ENCODE assay signal across 9 cellular contexts in the genomic region with DNA sequence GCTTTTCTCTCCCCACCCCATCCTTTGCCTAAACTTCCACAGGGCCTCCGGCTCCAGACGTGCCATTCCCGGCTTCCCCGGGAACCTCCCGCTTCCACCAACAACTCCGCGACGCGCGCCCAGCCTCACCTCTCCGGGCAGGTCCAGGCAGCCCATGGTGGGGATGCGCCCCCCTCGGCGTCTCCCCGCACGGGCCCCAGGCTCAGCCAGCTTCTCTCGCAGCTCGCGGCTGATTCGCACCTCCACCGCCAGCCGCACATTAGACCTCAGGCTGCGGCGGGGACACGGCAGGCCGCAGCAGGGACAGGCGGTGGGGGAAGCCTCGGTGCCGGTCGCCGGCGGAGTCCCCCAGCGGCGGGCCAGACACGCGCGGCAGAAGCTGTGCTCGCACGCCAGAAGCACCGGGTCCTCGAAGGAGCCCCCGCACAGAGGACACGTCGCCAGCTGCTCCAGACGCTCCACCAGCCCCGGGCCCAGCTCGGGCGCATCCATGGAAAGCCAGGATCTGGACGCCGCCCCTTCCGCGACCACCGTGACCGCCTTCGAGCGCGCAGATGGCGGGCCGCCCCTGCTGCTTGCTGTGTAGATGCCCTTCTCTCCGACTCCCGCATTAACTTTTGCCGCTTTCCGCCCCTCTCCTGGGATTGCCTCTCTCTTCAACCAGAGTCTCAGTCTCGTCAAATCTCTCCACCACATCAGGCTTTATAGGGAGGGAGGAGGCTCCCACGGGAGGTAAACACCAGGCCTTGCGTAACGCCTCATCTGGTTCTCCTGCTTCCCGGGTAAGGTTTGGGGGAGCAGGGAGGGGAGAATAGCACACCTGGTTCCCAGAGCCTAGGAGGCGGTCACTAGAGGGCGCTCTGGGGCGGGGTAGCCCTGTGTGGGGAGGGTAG. TPM values are rescaled to one million over a fixed set of nuclear protein-coding genes. Genes with fewer than 3 reads are reported as not detected.
A peak's percentile ranks its signal among the peaks of the same experiment; 100 is the strongest.
DNase-seq lines count a peak whose midpoint lies in the region; ATAC-seq, FAIRE-seq and TF ChIP-seq lines count a peak whose summit lies in the region.
"Had no signal": no experiment of that assay in that cellular context is flagged by ENCODE, and none has a peak within 500 bp of the region (broad histone marks: within the 10 kb centered on the region; RNA-seq: fewer than 3 reads in every experiment).

A gene with protein sequence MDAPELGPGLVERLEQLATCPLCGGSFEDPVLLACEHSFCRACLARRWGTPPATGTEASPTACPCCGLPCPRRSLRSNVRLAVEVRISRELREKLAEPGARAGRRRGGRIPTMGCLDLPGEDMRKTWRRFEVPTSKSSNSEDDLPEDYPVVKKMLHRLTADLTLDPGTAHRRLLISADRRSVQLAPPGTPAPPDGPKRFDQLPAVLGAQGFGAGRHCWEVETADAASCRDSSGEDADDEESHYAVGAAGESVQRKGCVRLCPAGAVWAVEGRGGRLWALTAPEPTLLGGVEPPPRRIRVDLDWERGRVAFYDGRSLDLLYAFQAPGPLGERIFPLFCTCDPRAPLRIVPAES (minus strand): TSS at position 676 of the 893 bp plus-strand sequence. CDS start 184 bp downstream, at position 492.

- 0 out of 2 replicates have a peak, but pooled peaks cover 4% of the 10 kb centered on the region for H4K20me1 ChIP-seq in K562 (replicated peaks; ENCODE audit: control insufficient read depth, insufficient read depth, low read length)

- H3K79me2 ChIP-seq in K562 (ENCODE audit: control insufficient read depth, insufficient read depth, low read length): no peaks in the 10 kb centered on the region

- no peak within 1 kb of the TSS for H3K9ac ChIP-seq in K562 (ENCODE audit: insufficient read depth in 1 of 2, low read depth in 2 of 2, low read length in 2 of 2)

- H3K9me3 ChIP-seq in K562 (replicated peaks; ENCODE audit: control insufficient read depth, insufficient read depth, low read depth, low read length) (no peaks in the 10 kb centered on the region), lower lobe of right lung (no peaks in the 10 kb centered on the region)

- ATAC-seq in K562 (peak; percentile 79), lower lobe of right lung (peak; percentile 88 to 92), HG02970 (IDR thresholded peaks at IDR 0.05; ENCODE audit: low FRiP score, unreplicated experiment) (no peak)

- H3K4me1 ChIP-seq in K562 (replicated peaks in 1 of 2; ENCODE audit: control insufficient read depth in 2 of 2, insufficient read depth in 2 of 2, low read length in 2 of 2) (peaks cover 0 to 27% of the 10 kb centered on the region in 2 experiments; a peak in 2 of 5 replicates), lower lobe of right lung (peaks cover 26% of the 10 kb centered on the region)

- TF ChIP-seq RAD21 in Ishikawa (IDR thresholded peaks at IDR 0.05; ENCODE audit: low read depth): no peak; the same call in 1 of the 2 replicates
- TF ChIP-seq RAD21 in K562 (CRISPR knock-in tag; conservative IDR thresholded peaks at IDR 0.05 in 1 of 2, IDR thresholded peaks at IDR 0.05 in 1 of 2): peak in 1 of 2 experiments; percentile 36; a peak in 1 of 4 replicates

- no peak within 1 kb of the TSS for H3K4me2 ChIP-seq in K562 (ENCODE audit: insufficient read depth, low read length)

- WGBS in K562 (ENCODE audit: insufficient coverage, low coverage, missing lambda C conversion rate): 40% methylated on average over 63 of the region's 71 CpGs

- intact Hi-C loops in K562 (cut with micrococcal nuclease) (no loop called here), lower lobe of right lung (cut with DNase I) (no loop called here)

- H3K36me3 ChIP-seq in K562 (ENCODE audit: control insufficient read depth, insufficient read depth, low read length) (no peaks in the 10 kb centered on the region), lower lobe of right lung (peaks cover 3% of the 10 kb centered on the region)

- POLR2A ChIA-PET in K562 (lab: Yijun Ruan, JAX): interaction anchor here (1.5 kb wide), 1 partner anchor 8 kb away, joined by 4 read pairs; the partner anchor contains the start of gene PPP1R11

- TF ChIP-seq CTCF in C4-2B (conservative IDR thresholded peaks at IDR 0.05): peak; percentile 60
- TF ChIP-seq CTCF in K562 (IDR thresholded peaks at IDR 0.05 in 2 of 3, conservative IDR thresholded peaks at IDR 0.05 in 1 of 3; ENCODE audit: insufficient read depth in 2 of 3, low read depth in 1 of 3, low read length in 3 of 3): peak; percentile 58 to 77 (median 65)
- TF ChIP-seq CTCF in lower lobe of right lung (IDR thresholded peaks at IDR 0.05): peak; percentile 39

- H3K27ac ChIP-seq in C4-2B (no peak within 1 kb of the TSS), K562 (ENCODE audit: extremely low read depth, low read depth, low read length) (no peak within 1 kb of the TSS), lower lobe of right lung (peak within 1 kb of the TSS; percentile 69)

- H3K4me3 ChIP-seq in K562: no peak within 1 kb of the TSS
- peak within 1 kb of the TSS; percentile 60 for H3K4me3 ChIP-seq in lower lobe of right lung

- BruUV-seq in K562 (replicated peaks; lab: Mats Ljungman, UMichigan): no TSS peak

- DNase-seq in K562 (ENCODE audit: extremely low read depth in 1 of 4, low spot score in 3 of 4) (peak; percentile 40 to 62 (median 61)), lower lobe of right lung (peak; percentile 48), anterior cingulate cortex (lab: John Stamatoyannopoulos, UW) (no peak), foreskin melanocyte (no peak), superior temporal gyrus (ENCODE audit: extremely low spot score) (no peak)

- H3K27me3 ChIP-seq in K562 (ENCODE audit: control insufficient read depth in 2 of 2, insufficient read depth in 2 of 2, low read length in 2 of 2) (peaks cover 25 to 44% of the 10 kb centered on the region in 2 experiments; a peak in 4 of 5 replicates), lower lobe of right lung (ENCODE audit: low read depth) (peaks cover 46% of the 10 kb centered on the region)

- no peak within 1 kb of the TSS for H2AFZ ChIP-seq in K562 (ENCODE audit: low read depth, low read length)

- FAIRE-seq in K562 (lab: Jason Lieb, UNC): peak; percentile 37

- no peaks in the 10 kb centered on the region for H3K9me1 ChIP-seq in K562 (ENCODE audit: control insufficient read depth, insufficient read depth, low read length)

- TF ChIP-seq POLR2A in K562 (conservative IDR thresholded peaks at IDR 0.05): no peak

- CTCF ChIA-PET in K562 (lab: Yijun Ruan, JAX; ENCODE audit: low intra/inter-chr PET ratio): interaction anchor here (0.8 kb wide), 1 partner anchor 56 kb away, joined by 3 read pairs; no protein-coding TSS in a partner anchor

- in situ Hi-C loops in K562 (cut with MboI): no loop called here

- TF ChIP-seq EP300 in Ishikawa (IDR thresholded peaks at IDR 0.05; ENCODE audit: borderline replicate concordance) (no peak), K562 (IDR thresholded peaks at IDR 0.05; ENCODE audit: low read length) (no peak)

TF ChIP-seq in Ishikawa, 13 proteins besides CTCF, POLR2A, EP300 and RAD21:
- TF ChIP-seq CREB1 (IDR thresholded peaks at IDR 0.05; ENCODE audit: low read depth) (no peak), CEBPB (IDR thresholded peaks at IDR 0.05) (peak; percentile 85), YY1 (IDR thresholded peaks at IDR 0.05; ENCODE audit: low read depth) (no peak), FOXM1 (IDR thresholded peaks at IDR 0.05; ENCODE audit: borderline replicate concordance, low read depth) (no peak), ZBTB7A (IDR thresholded peaks at IDR 0.05; ENCODE audit: low read depth) (peak; percentile 95), NFIC (IDR thresholded peaks at IDR 0.05) (no peak), TAF1 (IDR thresholded peaks at IDR 0.05; ENCODE audit: low read depth) (no peak), EGR1 (IDR thresholded peaks at IDR 0.05) (no peak)
- TF ChIP-seq, protein P1, sequence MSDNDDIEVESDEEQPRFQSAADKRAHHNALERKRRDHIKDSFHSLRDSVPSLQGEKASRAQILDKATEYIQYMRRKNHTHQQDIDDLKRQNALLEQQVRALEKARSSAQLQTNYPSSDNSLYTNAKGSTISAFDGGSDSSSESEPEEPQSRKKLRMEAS (IDR thresholded peaks at IDR 0.05): no peak

TF ChIP-seq in K562, 482 proteins besides CTCF, POLR2A, EP300 and RAD21 (continues in another document):
- TF ChIP-seq SMC3 (conservative IDR thresholded peaks at IDR 0.05; ENCODE audit: insufficient read depth, low read depth, low read length): 0 out of 2 replicates have a peak, but pooled peaks have one; percentile 3
- TF ChIP-seq, protein P2, sequence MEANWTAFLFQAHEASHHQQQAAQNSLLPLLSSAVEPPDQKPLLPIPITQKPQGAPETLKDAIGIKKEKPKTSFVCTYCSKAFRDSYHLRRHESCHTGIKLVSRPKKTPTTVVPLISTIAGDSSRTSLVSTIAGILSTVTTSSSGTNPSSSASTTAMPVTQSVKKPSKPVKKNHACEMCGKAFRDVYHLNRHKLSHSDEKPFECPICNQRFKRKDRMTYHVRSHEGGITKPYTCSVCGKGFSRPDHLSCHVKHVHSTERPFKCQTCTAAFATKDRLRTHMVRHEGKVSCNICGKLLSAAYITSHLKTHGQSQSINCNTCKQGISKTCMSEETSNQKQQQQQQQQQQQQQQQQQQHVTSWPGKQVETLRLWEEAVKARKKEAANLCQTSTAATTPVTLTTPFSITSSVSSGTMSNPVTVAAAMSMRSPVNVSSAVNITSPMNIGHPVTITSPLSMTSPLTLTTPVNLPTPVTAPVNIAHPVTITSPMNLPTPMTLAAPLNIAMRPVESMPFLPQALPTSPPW (CRISPR knock-in tag; IDR thresholded peaks at IDR 0.05): peak; percentile 26; the same call in 1 of the 2 replicates

RNA-seq across cellular contexts. Expression of the gene that starts here (rescaled TPM):
- total RNA-seq in K562 (2011; cell fraction: chromatin; rRNA removed; ENCODE audit: low replicate concordance): not detected in 2 replicates
- not detected in 2 replicates for total RNA-seq in K562 (2011; cell fraction: nucleolus; rRNA removed)
- total RNA-seq in K562 (2011; cell fraction: nucleoplasm; rRNA removed): not detected in 2 replicates
- total RNA-seq in K562 (2014; rRNA removed) (not detected in 2 replicates), K562 (2014; rRNA removed; fragmentation: Illumina TruSeq; extraction: Trizol) (not detected in 2 replicates), K562 (2015; rRNA removed; fragmentation: Illumina TruSeq; extraction: Trizol) (not detected in 2 replicates), K562 (2021) (not detected in 2 replicates), lower lobe of right lung (2.5 TPM)
- polyA plus RNA-seq in K562 (2011; rRNA removed) (not detected in 2 replicates), K562 (2014; fragmentation: Illumina TruSeq; extraction: Trizol) (not detected in 2 replicates), K562 (2014; fragmentation: Nextera tagmentation; extraction: Ambion mirVana) (not detected), K562 (2014; rRNA removed) (not detected in 2 replicates)
- polyA plus RNA-seq in K562 (2011; cell fraction: cytosol; rRNA removed): not detected in 2 replicates
- not detected in 2 replicates for polyA plus RNA-seq in K562 (2011; cell fraction: nucleus; rRNA removed)
- 0.68 and 1.5 TPM in 2 replicates for polyA plus RNA-seq in K562 (2012)
- polyA minus RNA-seq in K562 (2011; rRNA and poly(A)+ RNA removed): not detected in 2 replicates
- not detected in 2 replicates for polyA minus RNA-seq in K562 (2011; cell fraction: cytosol; rRNA and poly(A)+ RNA removed)
- polyA minus RNA-seq in K562 (2011; cell fraction: nucleus; rRNA and poly(A)+ RNA removed): not detected in 2 replicates
- total RNA-seq: lung microvascular endothelial cell had no signal

Comparison
In these comparisons a context has a peak if more than half of its experiments do, and no peak if none do; other contexts are left out.
1. DNase-seq: peak in K562 (4 of 4) and lower lobe of right lung (single experiment); none in anterior cingulate cortex (0 of 58), foreskin melanocyte (single experiment) and superior temporal gyrus (single experiment).
2. Peak in every context shown above with its lines, with median percentiles within 50 percentile points of each other: CTCF ChIP-seq.